Comparison of ENCODE assay signal across 16 cellular contexts in genomic region chr2:130344578-130344977, GRCh38. TPM values are rescaled to one million over a fixed set of nuclear protein-coding genes. Genes with fewer than 3 reads are reported as not detected.
DNase-seq lines count a peak whose midpoint lies in the region; ATAC-seq and TF ChIP-seq lines count a peak whose summit lies in the region.
"Had no signal": no experiment of that assay in that cellular context is flagged by ENCODE, and none has a peak within 500 bp of the region (broad histone marks: within the 10 kb centered on the region; RNA-seq: fewer than 3 reads in every experiment).

No MANE protein-coding gene starts in this region.

- H3K36me3 Mint-ChIP-seq in activated T-cell treated with anti-CD3 and anti-CD28 coated beads, Interleukin-2, amount 50 U/mL, for 4 hours (ENCODE audit: insufficient read depth): peaks cover 49% of the 10 kb centered on the region
- H3K36me3 Mint-ChIP-seq in activated naive CD8-positive, alpha-beta T cell treated with anti-CD3 and anti-CD28 coated beads, Interleukin-2, amount 10 ng/mL, durations not matched to agents 7 days and 5 days: peaks cover 38% of the 10 kb centered on the region
- peaks cover 35% of the 10 kb centered on the region for H3K36me3 Mint-ChIP-seq in neural progenitor cell

- peaks cover 15% of the 10 kb centered on the region for H3K79me2 ChIP-seq in neural progenitor cell (ENCODE audit: low read depth)

- H3K27ac Mint-ChIP-seq in activated naive CD8-positive, alpha-beta T cell treated with anti-CD3 and anti-CD28 coated beads, Interleukin-2, amount 10 ng/mL, durations not matched to agents 7 days and 5 days: no peak overlapping the region
- no peak overlapping the region for H3K27ac Mint-ChIP-seq in neural progenitor cell

- H3K4me1 Mint-ChIP-seq in activated T-cell treated with anti-CD3 and anti-CD28 coated beads, Interleukin-2, amount 50 U/mL, for 4 hours (ENCODE audit: low read depth): peaks cover 37% of the 10 kb centered on the region
- peaks cover 18% of the 10 kb centered on the region for H3K4me1 Mint-ChIP-seq in activated naive CD8-positive, alpha-beta T cell treated with anti-CD3 and anti-CD28 coated beads, Interleukin-2, amount 10 ng/mL, durations not matched to agents 7 days and 5 days
- H3K4me1 Mint-ChIP-seq in neural progenitor cell: peaks cover 16% of the 10 kb centered on the region

- no peak for DNase-seq in activated T-cell treated with anti-CD3 and anti-CD28 coated beads, Interleukin-2, amount 50 U/mL, for 4 hours
- DNase-seq in activated T-cell treated with anti-CD3 and anti-CD28 coated beads for 4 hours: no peak
- no peak for DNase-seq in NB4 (ENCODE audit: low read depth)
- no peak for DNase-seq in activated naive CD8-positive, alpha-beta T cell treated with anti-CD3 and anti-CD28 coated beads, Interleukin-2, amount 10 ng/mL, durations not matched to agents 7 days and 5 days
- DNase-seq in neural progenitor cell (ENCODE audit: low spot score): no peak
- DNase-seq in heart left ventricle: no peak
- no peak for DNase-seq in Kasumi-1 (lab: John Stamatoyannopoulos, UW)
- DNase-seq: activated CD4-positive, alpha-beta T cell treated with anti-CD3 and anti-CD28 coated beads, Interleukin-2, amount 50 U/mL, for 1 hour; DMS53; mesenchymal stem cell; NCI-H1694; NCI-H524; ovary; spleen had no signal

- no peaks in the 10 kb centered on the region for H3K9me3 Mint-ChIP-seq in activated T-cell treated with anti-CD3 and anti-CD28 coated beads, Interleukin-2, amount 50 U/mL, for 4 hours
- H3K9me3 Mint-ChIP-seq in activated naive CD8-positive, alpha-beta T cell treated with anti-CD3 and anti-CD28 coated beads, Interleukin-2, amount 10 ng/mL, durations not matched to agents 7 days and 5 days: no peaks in the 10 kb centered on the region
- H3K9me3 Mint-ChIP-seq in neural progenitor cell: no peaks in the 10 kb centered on the region

- H3K27me3 ChIP-seq in neural progenitor cell (no peaks in the 10 kb centered on the region), heart left ventricle (no peaks in the 10 kb centered on the region)
- H3K27me3 ChIP-seq: ovary, spleen had no signal

- H3K4me3 Mint-ChIP-seq in activated T-cell treated with anti-CD3 and anti-CD28 coated beads, Interleukin-2, amount 50 U/mL, for 4 hours: peak overlapping the region; percentile 98
- H3K4me3 Mint-ChIP-seq in activated naive CD8-positive, alpha-beta T cell treated with anti-CD3 and anti-CD28 coated beads, Interleukin-2, amount 10 ng/mL, durations not matched to agents 7 days and 5 days: peak overlapping the region; percentile 15
- peak overlapping the region; percentile 100 for H3K4me3 Mint-ChIP-seq in neural progenitor cell

- ATAC-seq in activated T-cell treated with anti-CD3 and anti-CD28 coated beads, Interleukin-2, amount 50 U/mL, for 4 hours: no peak
- ATAC-seq in activated naive CD8-positive, alpha-beta T cell treated with anti-CD3 and anti-CD28 coated beads, Interleukin-2, amount 10 ng/mL, durations not matched to agents 7 days and 5 days (ENCODE audit: low read depth): no peak
- ATAC-seq in heart left ventricle (no peak), HG03139 (IDR thresholded peaks at IDR 0.05; ENCODE audit: unreplicated experiment) (no peak)

- 90 to 97% (median 92%) methylated on average over 4 of the region's 4 CpGs for WGBS in heart left ventricle, 4 donors

- H3K4me3 ChIP-seq in NB4 (ENCODE audit: low read depth, low read length) (peak overlapping the region; percentile 99), neural progenitor cell (no peak overlapping the region), heart left ventricle (no peak overlapping the region)
- H3K4me3 ChIP-seq: ovary had no signal

- intact Hi-C loops in heart left ventricle (cut with DNase I): loop anchor here in 2 of 10 donors (5.0 kb wide), 2 partner anchors 162 to 467 kb away; partner anchors contain the start of genes MZT2B (in 1 of the 2) and SMPD4 (in 1 of the 2)

- H3K4me2 ChIP-seq in neural progenitor cell: no peak overlapping the region

- peaks cover 14% of the 10 kb centered on the region for H4K20me1 ChIP-seq in neural progenitor cell (ENCODE audit: low read depth)

- POLR2A ChIA-PET in activated naive CD8-positive, alpha-beta T cell treated with anti-CD3 and anti-CD28 coated beads, Interleukin-2, amount 10 ng/mL, durations not matched to agents 7 days and 5 days (lab: Charles Lee): no interaction called here

- no peaks in the 10 kb centered on the region for H3K27me3 Mint-ChIP-seq in activated T-cell treated with anti-CD3 and anti-CD28 coated beads, Interleukin-2, amount 50 U/mL, for 4 hours (ENCODE audit: low read depth)
- no peaks in the 10 kb centered on the region for H3K27me3 Mint-ChIP-seq in activated naive CD8-positive, alpha-beta T cell treated with anti-CD3 and anti-CD28 coated beads, Interleukin-2, amount 10 ng/mL, durations not matched to agents 7 days and 5 days
- peaks cover 12% of the 10 kb centered on the region for H3K27me3 Mint-ChIP-seq in neural progenitor cell (ENCODE audit: insufficient read depth, low read depth)

- H3K36me3 ChIP-seq in neural progenitor cell (peaks cover 3% of the 10 kb centered on the region), heart left ventricle (peaks cover 4 to 60% (median 48%) of the 10 kb centered on the region in 9 donors)
- H3K36me3 ChIP-seq: ovary had no signal

- TF ChIP-seq POLR2A in NB4 (IDR thresholded peaks at IDR 0.05; ENCODE audit: extremely low read depth, insufficient read length) (no peak), heart left ventricle (IDR thresholded peaks at IDR 0.05) (no peak)

- H3K9me3 ChIP-seq in neural progenitor cell (ENCODE audit: low read depth) (no peaks in the 10 kb centered on the region), heart left ventricle (no peaks in the 10 kb centered on the region)
- H3K9me3 ChIP-seq: ovary, spleen had no signal

- peaks cover 4% of the 10 kb centered on the region for H3F3A ChIP-seq in neural progenitor cell (ENCODE audit: low read depth)

- no peak overlapping the region for H2AFZ ChIP-seq in neural progenitor cell (replicated peaks)

- no peak overlapping the region for H3K9ac ChIP-seq in neural progenitor cell

- H3K27ac ChIP-seq in neural progenitor cell (no peak overlapping the region), heart left ventricle (no peak overlapping the region)
- H3K27ac ChIP-seq: HL-60, ovary, spleen had no signal

- H3K4me1 ChIP-seq in neural progenitor cell (peaks cover 11% of the 10 kb centered on the region), heart left ventricle (peaks cover 3 to 26% (median 17%) of the 10 kb centered on the region in 12 donors)

- TF ChIP-seq CTCF in NB4 (IDR thresholded peaks at IDR 0.05; ENCODE audit: low read depth, low read length): no peak
- TF ChIP-seq CTCF in neural progenitor cell (IDR thresholded peaks at IDR 0.05): no peak
- TF ChIP-seq CTCF in heart left ventricle (IDR thresholded peaks at IDR 0.05): no peak

RNA-seq across cellular contexts. Expression of gene IMP4, which starts 1.9 kb away (rescaled TPM):
- 100 to 1,000 TPM; 316 to 326 (median 319) TPM for total RNA-seq in activated T-cell treated with anti-CD3 and anti-CD28 coated beads, Interleukin-2, amount 50 U/mL, for 4 hours
- total RNA-seq in activated naive CD8-positive, alpha-beta T cell treated with anti-CD3 and anti-CD28 coated beads, Interleukin-2, amount 10 ng/mL, durations not matched to agents 7 days and 5 days: 10 to 100 TPM; 64.9 to 65.8 TPM
- total RNA-seq in neural progenitor cell (ENCODE audit: low replicate concordance) (23.3 and 51.4 TPM in 2 replicates), heart left ventricle (100 to 1,000 TPM in 2 of 9 donors, 10 to 100 TPM in 7; 55.8 to 130 (median 68.5) TPM)
- 100 to 1,000 TPM in 1 of 2 donors, 10 to 100 TPM in 1; 73.7 to 209 TPM for polyA plus RNA-seq in heart left ventricle

RNA-seq across cellular contexts. Expression of gene PTPN18, which starts 11.3 kb away (rescaled TPM):
- total RNA-seq in activated T-cell treated with anti-CD3 and anti-CD28 coated beads, Interleukin-2, amount 50 U/mL, for 4 hours: 10 to 100 TPM; 26.6 to 30.4 (median 30.0) TPM
- 10 to 100 TPM; 57.7 to 64.5 TPM for total RNA-seq in activated naive CD8-positive, alpha-beta T cell treated with anti-CD3 and anti-CD28 coated beads, Interleukin-2, amount 10 ng/mL, durations not matched to agents 7 days and 5 days
- total RNA-seq in neural progenitor cell (ENCODE audit: low replicate concordance): 4.0 and 17.6 TPM in 2 replicates
- 10 to 100 TPM in 8 of 9 donors, 1 to 10 TPM in 1; 9.7 to 42.5 (median 11.1) TPM for total RNA-seq in heart left ventricle
- 10 to 100 TPM; 16.3 to 16.8 TPM for polyA plus RNA-seq in heart left ventricle

Comparison
In these comparisons a context has a peak if more than half of its experiments do, and no peak if none do; other contexts are left out.
1. H3K4me3 Mint-ChIP-seq: peak in every context shown above with its lines; median percentile 100 in neural progenitor cell; 98 in activated T-cell treated with anti-CD3 and anti-CD28 coated beads, Interleukin-2, amount 50 U/mL, for 4 hours; 15 in activated naive CD8-positive, alpha-beta T cell treated with anti-CD3 and anti-CD28 coated beads, Interleukin-2, amount 10 ng/mL, durations not matched to agents 7 days and 5 days.